ENCODE assay signal across 1 cellular context in the genomic region with DNA sequence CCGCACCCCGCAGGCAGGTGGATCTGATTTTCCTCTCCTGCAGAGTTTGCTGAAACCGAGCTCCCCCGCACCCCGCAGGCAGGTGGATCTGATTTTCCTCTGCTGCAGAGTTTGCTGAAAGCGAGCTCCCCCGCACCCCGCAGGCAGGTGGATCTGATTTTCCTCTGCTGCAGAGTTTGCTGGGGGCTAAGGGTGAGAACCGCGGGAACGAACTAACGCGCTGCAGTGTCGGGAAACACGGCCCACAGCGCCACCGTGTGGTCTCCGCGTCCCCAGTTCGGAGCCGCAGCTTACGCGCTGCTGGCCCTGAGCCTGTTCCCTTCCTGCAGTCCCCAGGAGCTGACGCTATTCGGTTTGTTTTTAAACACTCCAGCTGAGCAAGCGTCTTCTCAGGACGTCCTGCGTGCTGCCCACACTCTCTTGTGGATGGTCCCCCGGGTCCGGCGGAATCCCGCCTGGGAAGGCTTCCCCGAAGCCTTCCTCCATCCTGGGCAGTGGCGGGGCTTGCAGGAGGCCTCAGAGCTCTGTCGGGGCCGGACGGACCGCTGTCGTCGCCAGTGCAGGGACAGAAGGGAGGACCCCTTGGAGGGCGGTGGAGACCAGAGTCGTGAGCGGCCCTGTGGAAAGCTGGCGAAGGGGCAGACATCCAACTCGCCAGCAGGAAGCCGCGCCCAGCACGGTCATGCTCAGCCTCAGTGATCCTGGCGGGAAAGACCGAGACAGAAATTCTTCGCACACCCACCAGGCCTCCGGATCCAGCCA.
A peak's percentile ranks its signal among the peaks of the same experiment; 100 is the strongest.
TF ChIP-seq lines count a peak whose summit lies in the region.

No MANE protein-coding gene starts in this region.

TF ChIP-seq in WTC11, 78 proteins besides CTCF, POLR2A, EP300 and RAD21 (continued from another document):
- TF ChIP-seq, protein P1, sequence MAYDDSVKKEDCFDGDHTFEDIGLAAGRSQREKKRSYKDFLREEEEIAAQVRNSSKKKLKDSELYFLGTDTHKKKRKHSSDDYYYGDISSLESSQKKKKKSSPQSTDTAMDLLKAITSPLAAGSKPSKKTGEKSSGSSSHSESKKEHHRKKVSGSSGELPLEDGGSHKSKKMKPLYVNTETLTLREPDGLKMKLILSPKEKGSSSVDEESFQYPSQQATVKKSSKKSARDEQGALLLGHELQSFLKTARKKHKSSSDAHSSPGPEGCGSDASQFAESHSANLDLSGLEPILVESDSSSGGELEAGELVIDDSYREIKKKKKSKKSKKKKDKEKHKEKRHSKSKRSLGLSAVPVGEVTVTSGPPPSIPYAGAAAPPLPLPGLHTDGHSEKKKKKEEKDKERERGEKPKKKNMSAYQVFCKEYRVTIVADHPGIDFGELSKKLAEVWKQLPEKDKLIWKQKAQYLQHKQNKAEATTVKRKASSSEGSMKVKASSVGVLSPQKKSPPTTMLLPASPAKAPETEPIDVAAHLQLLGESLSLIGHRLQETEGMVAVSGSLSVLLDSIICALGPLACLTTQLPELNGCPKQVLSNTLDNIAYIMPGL (CRISPR knock-in tag; IDR thresholded peaks at IDR 0.05), result peak; percentile 77
- TF ChIP-seq SP1 (CRISPR knock-in tag; conservative IDR thresholded peaks at IDR 0.05), result peak; percentile 48; the same call in 1 of the 2 replicates
- TF ChIP-seq EMX1 (CRISPR knock-in tag; IDR thresholded peaks at IDR 0.05), result no peak
- no peak for TF ChIP-seq ZNF232 (CRISPR knock-in tag; IDR thresholded peaks at IDR 0.05)
- peak; percentile 20; the same call in 1 of the 2 replicates for TF ChIP-seq ETV6 (CRISPR knock-in tag; IDR thresholded peaks at IDR 0.05)
- TF ChIP-seq FOXJ3 (CRISPR knock-in tag; IDR thresholded peaks at IDR 0.05; ENCODE audit: borderline replicate concordance), result no peak
- no peak for TF ChIP-seq NR1H2 (CRISPR knock-in tag; IDR thresholded peaks at IDR 0.05)
- TF ChIP-seq, protein P2, sequence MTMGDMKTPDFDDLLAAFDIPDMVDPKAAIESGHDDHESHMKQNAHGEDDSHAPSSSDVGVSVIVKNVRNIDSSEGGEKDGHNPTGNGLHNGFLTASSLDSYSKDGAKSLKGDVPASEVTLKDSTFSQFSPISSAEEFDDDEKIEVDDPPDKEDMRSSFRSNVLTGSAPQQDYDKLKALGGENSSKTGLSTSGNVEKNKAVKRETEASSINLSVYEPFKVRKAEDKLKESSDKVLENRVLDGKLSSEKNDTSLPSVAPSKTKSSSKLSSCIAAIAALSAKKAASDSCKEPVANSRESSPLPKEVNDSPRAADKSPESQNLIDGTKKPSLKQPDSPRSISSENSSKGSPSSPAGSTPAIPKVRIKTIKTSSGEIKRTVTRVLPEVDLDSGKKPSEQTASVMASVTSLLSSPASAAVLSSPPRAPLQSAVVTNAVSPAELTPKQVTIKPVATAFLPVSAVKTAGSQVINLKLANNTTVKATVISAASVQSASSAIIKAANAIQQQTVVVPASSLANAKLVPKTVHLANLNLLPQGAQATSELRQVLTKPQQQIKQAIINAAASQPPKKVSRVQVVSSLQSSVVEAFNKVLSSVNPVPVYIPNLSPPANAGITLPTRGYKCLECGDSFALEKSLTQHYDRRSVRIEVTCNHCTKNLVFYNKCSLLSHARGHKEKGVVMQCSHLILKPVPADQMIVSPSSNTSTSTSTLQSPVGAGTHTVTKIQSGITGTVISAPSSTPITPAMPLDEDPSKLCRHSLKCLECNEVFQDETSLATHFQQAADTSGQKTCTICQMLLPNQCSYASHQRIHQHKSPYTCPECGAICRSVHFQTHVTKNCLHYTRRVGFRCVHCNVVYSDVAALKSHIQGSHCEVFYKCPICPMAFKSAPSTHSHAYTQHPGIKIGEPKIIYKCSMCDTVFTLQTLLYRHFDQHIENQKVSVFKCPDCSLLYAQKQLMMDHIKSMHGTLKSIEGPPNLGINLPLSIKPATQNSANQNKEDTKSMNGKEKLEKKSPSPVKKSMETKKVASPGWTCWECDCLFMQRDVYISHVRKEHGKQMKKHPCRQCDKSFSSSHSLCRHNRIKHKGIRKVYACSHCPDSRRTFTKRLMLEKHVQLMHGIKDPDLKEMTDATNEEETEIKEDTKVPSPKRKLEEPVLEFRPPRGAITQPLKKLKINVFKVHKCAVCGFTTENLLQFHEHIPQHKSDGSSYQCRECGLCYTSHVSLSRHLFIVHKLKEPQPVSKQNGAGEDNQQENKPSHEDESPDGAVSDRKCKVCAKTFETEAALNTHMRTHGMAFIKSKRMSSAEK (CRISPR knock-in tag; IDR thresholded peaks at IDR 0.05; ENCODE audit: borderline replicate concordance), result no peak
- TF ChIP-seq, protein P3, sequence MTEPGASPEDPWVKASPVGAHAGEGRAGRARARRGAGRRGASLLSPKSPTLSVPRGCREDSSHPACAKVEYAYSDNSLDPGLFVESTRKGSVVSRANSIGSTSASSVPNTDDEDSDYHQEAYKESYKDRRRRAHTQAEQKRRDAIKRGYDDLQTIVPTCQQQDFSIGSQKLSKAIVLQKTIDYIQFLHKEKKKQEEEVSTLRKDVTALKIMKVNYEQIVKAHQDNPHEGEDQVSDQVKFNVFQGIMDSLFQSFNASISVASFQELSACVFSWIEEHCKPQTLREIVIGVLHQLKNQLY (CRISPR knock-in tag; IDR thresholded peaks at IDR 0.05), result no peak
- TF ChIP-seq, protein P4, sequence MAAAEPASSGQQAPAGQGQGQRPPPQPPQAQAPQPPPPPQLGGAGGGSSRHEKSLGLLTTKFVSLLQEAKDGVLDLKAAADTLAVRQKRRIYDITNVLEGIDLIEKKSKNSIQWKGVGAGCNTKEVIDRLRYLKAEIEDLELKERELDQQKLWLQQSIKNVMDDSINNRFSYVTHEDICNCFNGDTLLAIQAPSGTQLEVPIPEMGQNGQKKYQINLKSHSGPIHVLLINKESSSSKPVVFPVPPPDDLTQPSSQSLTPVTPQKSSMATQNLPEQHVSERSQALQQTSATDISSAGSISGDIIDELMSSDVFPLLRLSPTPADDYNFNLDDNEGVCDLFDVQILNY (CRISPR knock-in tag; IDR thresholded peaks at IDR 0.05), result no peak
- peak; percentile 59; the same call in 1 of the 2 replicates for TF ChIP-seq FOXP1 (CRISPR knock-in tag; IDR thresholded peaks at IDR 0.05; ENCODE audit: borderline replicate concordance)
- TF ChIP-seq, protein P5, sequence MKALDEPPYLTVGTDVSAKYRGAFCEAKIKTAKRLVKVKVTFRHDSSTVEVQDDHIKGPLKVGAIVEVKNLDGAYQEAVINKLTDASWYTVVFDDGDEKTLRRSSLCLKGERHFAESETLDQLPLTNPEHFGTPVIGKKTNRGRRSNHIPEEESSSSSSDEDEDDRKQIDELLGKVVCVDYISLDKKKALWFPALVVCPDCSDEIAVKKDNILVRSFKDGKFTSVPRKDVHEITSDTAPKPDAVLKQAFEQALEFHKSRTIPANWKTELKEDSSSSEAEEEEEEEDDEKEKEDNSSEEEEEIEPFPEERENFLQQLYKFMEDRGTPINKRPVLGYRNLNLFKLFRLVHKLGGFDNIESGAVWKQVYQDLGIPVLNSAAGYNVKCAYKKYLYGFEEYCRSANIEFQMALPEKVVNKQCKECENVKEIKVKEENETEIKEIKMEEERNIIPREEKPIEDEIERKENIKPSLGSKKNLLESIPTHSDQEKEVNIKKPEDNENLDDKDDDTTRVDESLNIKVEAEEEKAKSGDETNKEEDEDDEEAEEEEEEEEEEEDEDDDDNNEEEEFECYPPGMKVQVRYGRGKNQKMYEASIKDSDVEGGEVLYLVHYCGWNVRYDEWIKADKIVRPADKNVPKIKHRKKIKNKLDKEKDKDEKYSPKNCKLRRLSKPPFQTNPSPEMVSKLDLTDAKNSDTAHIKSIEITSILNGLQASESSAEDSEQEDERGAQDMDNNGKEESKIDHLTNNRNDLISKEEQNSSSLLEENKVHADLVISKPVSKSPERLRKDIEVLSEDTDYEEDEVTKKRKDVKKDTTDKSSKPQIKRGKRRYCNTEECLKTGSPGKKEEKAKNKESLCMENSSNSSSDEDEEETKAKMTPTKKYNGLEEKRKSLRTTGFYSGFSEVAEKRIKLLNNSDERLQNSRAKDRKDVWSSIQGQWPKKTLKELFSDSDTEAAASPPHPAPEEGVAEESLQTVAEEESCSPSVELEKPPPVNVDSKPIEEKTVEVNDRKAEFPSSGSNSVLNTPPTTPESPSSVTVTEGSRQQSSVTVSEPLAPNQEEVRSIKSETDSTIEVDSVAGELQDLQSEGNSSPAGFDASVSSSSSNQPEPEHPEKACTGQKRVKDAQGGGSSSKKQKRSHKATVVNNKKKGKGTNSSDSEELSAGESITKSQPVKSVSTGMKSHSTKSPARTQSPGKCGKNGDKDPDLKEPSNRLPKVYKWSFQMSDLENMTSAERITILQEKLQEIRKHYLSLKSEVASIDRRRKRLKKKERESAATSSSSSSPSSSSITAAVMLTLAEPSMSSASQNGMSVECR (CRISPR knock-in tag; IDR thresholded peaks at IDR 0.05; ENCODE audit: borderline replicate concordance), result no peak
TF ChIP-seq in WTC11: peak in this region for 4.
